ENCODE assay signal across 14 cellular contexts in the genomic region with DNA sequence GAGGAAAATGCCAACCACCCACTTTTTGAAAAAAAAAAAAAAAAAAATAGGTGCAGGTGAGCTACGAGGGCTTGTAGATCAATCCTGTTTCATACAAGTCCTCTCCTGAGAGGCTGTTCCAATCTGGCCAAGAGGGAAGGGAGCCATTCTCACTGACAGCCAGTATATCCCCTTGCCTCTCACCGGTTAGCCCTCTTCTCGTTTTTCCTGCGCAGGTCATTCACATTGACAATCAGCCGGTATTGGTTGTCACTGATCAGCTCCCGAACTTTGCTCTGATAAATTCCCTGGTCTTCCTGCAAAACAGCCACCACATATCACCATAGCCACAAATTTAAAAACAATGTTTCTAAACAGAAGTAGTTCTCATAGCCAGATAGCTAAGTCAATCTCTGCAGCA. TPM values are rescaled to one million over a fixed set of nuclear protein-coding genes. Genes with fewer than 3 reads are reported as not detected.
DNase-seq lines count a peak whose midpoint lies in the region; ATAC-seq, FAIRE-seq and TF ChIP-seq lines count a peak whose summit lies in the region.
"Had no signal": no experiment of that assay in that cellular context is flagged by ENCODE, and none has a peak within 500 bp of the region (broad histone marks: within the 10 kb centered on the region; RNA-seq: fewer than 3 reads in every experiment).

No MANE protein-coding gene starts in this region.

- peaks cover 41% of the 10 kb centered on the region for H4K20me1 ChIP-seq in OCI-LY3 (ENCODE audit: insufficient read depth, low read length)
- H4K20me1 ChIP-seq in endothelial cell of umbilical vein (replicated peaks; ENCODE audit: control insufficient read depth, extremely low read depth, insufficient read depth, low read length), result no peaks in the 10 kb centered on the region

- H3K27ac Mint-ChIP-seq in activated T-cell treated with anti-CD3 and anti-CD28 coated beads, Interleukin-2, amount 50 U/mL, for 24 hours, result peak overlapping the region; percentile 85
- H3K27ac Mint-ChIP-seq in stimulated activated effector memory CD8-positive, alpha-beta T cell treated with anti-CD3 and anti-CD28 coated beads, Interleukin-12 subunit alpha, Interleukin-12 subunit beta, amount 100 ng/mL, for 72 hours, result peak overlapping the region; percentile 61

- no peak for FAIRE-seq in endothelial cell of umbilical vein (lab: Jason Lieb, UNC)

- no peaks in the 10 kb centered on the region for H3K9me3 ChIP-seq in OCI-LY3 (ENCODE audit: insufficient read depth, low read length)
- no peaks in the 10 kb centered on the region for H3K9me3 ChIP-seq in endothelial cell of umbilical vein (replicated peaks; ENCODE audit: control insufficient read depth, insufficient read depth, low read length)
- H3K9me3 ChIP-seq: thyroid gland had no signal

- no peaks in the 10 kb centered on the region for H3K9me1 ChIP-seq in endothelial cell of umbilical vein (replicated peaks; ENCODE audit: control insufficient read depth, extremely low read depth, insufficient read depth, low read length)

- dilution Hi-C loops in endothelial cell of umbilical vein (cut with MboI; ENCODE audit: extremely low pct_ligation_motif_present, low sequenced_read_pairs), result loop anchor here (25.0 kb wide), 1 partner anchor 104 kb away; no protein-coding TSS in a partner anchor

- BruUV-seq in endothelial cell of umbilical vein (replicated peaks; lab: Mats Ljungman, UMichigan), result no TSS peak

- no peak for ATAC-seq in stimulated activated effector memory CD8-positive, alpha-beta T cell treated with anti-CD3 and anti-CD28 coated beads, Interleukin-12 subunit alpha, Interleukin-12 subunit beta, amount 100 ng/mL, for 72 hours
- ATAC-seq: activated T-helper 17 cell treated with anti-CD3 and anti-CD28 coated beads, Interleukin-2, amount 50 U/mL, for 72 hours had no signal

- H3K79me2 ChIP-seq in OCI-LY3 (ENCODE audit: low read length) (peaks cover 65% of the 10 kb centered on the region), endothelial cell of umbilical vein (ENCODE audit: control insufficient read depth, insufficient read depth, low read length) (peaks cover 35% of the 10 kb centered on the region)

- peaks cover 57% of the 10 kb centered on the region for H3K4me1 Mint-ChIP-seq in activated T-cell treated with anti-CD3 and anti-CD28 coated beads, Interleukin-2, amount 50 U/mL, for 24 hours (ENCODE audit: low read depth)
- peaks cover 34% of the 10 kb centered on the region for H3K4me1 Mint-ChIP-seq in stimulated activated effector memory CD8-positive, alpha-beta T cell treated with anti-CD3 and anti-CD28 coated beads, Interleukin-12 subunit alpha, Interleukin-12 subunit beta, amount 100 ng/mL, for 72 hours

- TF ChIP-seq POLR2A in endothelial cell of umbilical vein (IDR thresholded peaks at IDR 0.05; ENCODE audit: low read depth, low read length), result no peak

- no peak for DNase-seq in activated T-cell treated with anti-CD3 and anti-CD28 coated beads, Interleukin-2, amount 50 U/mL, for 24 hours
- no peak for DNase-seq in activated T-cell treated with anti-CD3 and anti-CD28 coated beads, Interleukin-2, amount 50 U/mL, for 48 hours
- no peak for DNase-seq in endothelial cell of umbilical vein (ENCODE audit: low read depth, low spot score)
- DNase-seq in stimulated activated effector memory CD8-positive, alpha-beta T cell treated with anti-CD3 and anti-CD28 coated beads, Interleukin-12 subunit alpha, Interleukin-12 subunit beta, amount 100 ng/mL, for 72 hours (ENCODE audit: low spot score in 2 of 2), result no peak
- no peak for DNase-seq in activated gamma-delta T cell (lab: John Stamatoyannopoulos, UW)
- no peak for DNase-seq in substantia nigra (lab: John Stamatoyannopoulos, UW)
- no peak for DNase-seq in GM20000 (ENCODE audit: low spot score)
- DNase-seq: erythroblast, Right ventricle myocardium superior, thyroid gland had no signal

- peaks cover 56% of the 10 kb centered on the region for H3K36me3 Mint-ChIP-seq in activated T-cell treated with anti-CD3 and anti-CD28 coated beads, Interleukin-2, amount 50 U/mL, for 24 hours (ENCODE audit: low read depth)
- peaks cover 61% of the 10 kb centered on the region for H3K36me3 Mint-ChIP-seq in stimulated activated effector memory CD8-positive, alpha-beta T cell treated with anti-CD3 and anti-CD28 coated beads, Interleukin-12 subunit alpha, Interleukin-12 subunit beta, amount 100 ng/mL, for 72 hours

- H2AFZ ChIP-seq in OCI-LY3 (ENCODE audit: low read depth, low read length) (no peak overlapping the region), endothelial cell of umbilical vein (ENCODE audit: low read depth, low read length) (no peak overlapping the region)

- no peak overlapping the region for H3K4me3 Mint-ChIP-seq in activated T-cell treated with anti-CD3 and anti-CD28 coated beads, Interleukin-2, amount 50 U/mL, for 24 hours
- H3K4me3 Mint-ChIP-seq in stimulated activated effector memory CD8-positive, alpha-beta T cell treated with anti-CD3 and anti-CD28 coated beads, Interleukin-12 subunit alpha, Interleukin-12 subunit beta, amount 100 ng/mL, for 72 hours, result no peak overlapping the region
- H3K4me3 Mint-ChIP-seq: activated T-helper 17 cell treated with anti-CD3 and anti-CD28 coated beads, Interleukin-2, amount 50 U/mL, for 72 hours had no signal

- H3K9me3 Mint-ChIP-seq in activated T-cell treated with anti-CD3 and anti-CD28 coated beads, Interleukin-2, amount 50 U/mL, for 24 hours, result no peaks in the 10 kb centered on the region
- H3K9me3 Mint-ChIP-seq in stimulated activated effector memory CD8-positive, alpha-beta T cell treated with anti-CD3 and anti-CD28 coated beads, Interleukin-12 subunit alpha, Interleukin-12 subunit beta, amount 100 ng/mL, for 72 hours, result no peaks in the 10 kb centered on the region
- H3K9me3 Mint-ChIP-seq: activated T-helper 17 cell treated with anti-CD3 and anti-CD28 coated beads, Interleukin-2, amount 50 U/mL, for 72 hours had no signal

- intact Hi-C loops in endothelial cell of umbilical vein (cut with micrococcal nuclease), result loop anchor here (10.0 kb wide), 1 partner anchor 292 kb away; a partner anchor contains a TSS

- no peaks in the 10 kb centered on the region for H3K27me3 Mint-ChIP-seq in activated T-cell treated with anti-CD3 and anti-CD28 coated beads, Interleukin-2, amount 50 U/mL, for 24 hours
- H3K27me3 Mint-ChIP-seq: activated T-helper 17 cell treated with anti-CD3 and anti-CD28 coated beads, Interleukin-2, amount 50 U/mL, for 72 hours had no signal

- POLR2A ChIA-PET in endothelial cell of umbilical vein (lab: Charles Lee), result interaction anchor here (0.7 kb wide), 1 partner anchor 79 kb away, joined by 9 read pairs; no protein-coding TSS in a partner anchor

- H3K4me3 ChIP-seq in OCI-LY3 (ENCODE audit: low read length) (peak overlapping the region; percentile 82), endothelial cell of umbilical vein (replicated peaks in 1 of 3; ENCODE audit: insufficient read depth in 1 of 3, low read depth in 1 of 3, low read length in 3 of 3) (peak overlapping the region in 2 of 3 experiments; percentile 43 to 92)

- peak overlapping the region; percentile 94 for H3K9ac ChIP-seq in OCI-LY3 (ENCODE audit: low read length)
- H3K9ac ChIP-seq in endothelial cell of umbilical vein (replicated peaks; ENCODE audit: extremely low read depth, insufficient read depth, low read length), result peak overlapping the region; percentile 84

- CTCF ChIA-PET in endothelial cell of umbilical vein (lab: Charles Lee), result interaction anchor here (1.1 to 8.3 kb wide), 7 partner anchors 11 to 118 kb away, joined by 4 to 104 read pairs (median 8); a partner anchor contains a TSS

- peak overlapping the region; percentile 97 for H3K4me2 ChIP-seq in OCI-LY3 (ENCODE audit: low read length)
- H3K4me2 ChIP-seq in endothelial cell of umbilical vein (ENCODE audit: insufficient read depth, low read length), result peak overlapping the region; percentile 88

- H3K36me3 ChIP-seq in OCI-LY3 (replicated peaks; ENCODE audit: low read depth, low read length) (peaks cover 55% of the 10 kb centered on the region), endothelial cell of umbilical vein (ENCODE audit: control insufficient read depth in 2 of 2, extremely low read depth in 1 of 2, insufficient read depth in 2 of 2, low read length in 2 of 2) (peaks cover 8 to 17% of the 10 kb centered on the region in 2 experiments)

- H3K27me3 ChIP-seq in OCI-LY3 (ENCODE audit: low read depth, low read length) (no peaks in the 10 kb centered on the region), endothelial cell of umbilical vein (ENCODE audit: control insufficient read depth in 2 of 2, insufficient read depth in 2 of 2, low read length in 2 of 2) (no peaks in the 10 kb centered on the region)
- H3K27me3 ChIP-seq: thyroid gland had no signal

- H3K4me1 ChIP-seq in OCI-LY3 (ENCODE audit: low read length) (peaks cover 34% of the 10 kb centered on the region), endothelial cell of umbilical vein (ENCODE audit: control insufficient read depth, extremely low read depth, insufficient read depth, low read length) (peaks cover 15% of the 10 kb centered on the region)

- TF ChIP-seq CTCF in OCI-LY3 (IDR thresholded peaks at IDR 0.05; ENCODE audit: low read depth, low read length), result no peak
- no peak for TF ChIP-seq CTCF in endothelial cell of umbilical vein (IDR thresholded peaks at IDR 0.05; ENCODE audit: extremely low read depth in 1 of 2, insufficient read depth in 1 of 2, low read depth in 1 of 2, low read length in 2 of 2)
- TF ChIP-seq CTCF in GM20000 (IDR thresholded peaks at IDR 0.05; ENCODE audit: extremely low read depth, missing control alignments), result no peak

- H3K27ac ChIP-seq in OCI-LY3 (ENCODE audit: low read length), result peak overlapping the region; percentile 80
- H3K27ac ChIP-seq in endothelial cell of umbilical vein (ENCODE audit: insufficient read depth, low read depth, low read length), result no peak overlapping the region
- H3K27ac ChIP-seq in substantia nigra (ENCODE audit: low read depth, low read length, poor library complexity, severe bottlenecking), result no peak overlapping the region
- H3K27ac ChIP-seq: thyroid gland had no signal

RNA-seq across cellular contexts. Expression of a gene that starts 1.4 kb away (rescaled TPM):
- total RNA-seq in endothelial cell of umbilical vein, result 80.6 and 81.6 TPM in 2 replicates
- polyA plus RNA-seq in endothelial cell of umbilical vein, result 50.3 and 57.2 TPM in 2 replicates
- polyA plus RNA-seq in endothelial cell of umbilical vein (2011; cell fraction: cytosol; rRNA removed), result 71.6 and 88.5 TPM in 2 replicates
- 107 and 153 TPM in 2 replicates for polyA plus RNA-seq in endothelial cell of umbilical vein (2011; cell fraction: nucleus; rRNA removed)
- 35.7 and 56.3 TPM in 2 replicates for polyA plus RNA-seq in endothelial cell of umbilical vein (2012)
- polyA minus RNA-seq in endothelial cell of umbilical vein, result 99.5 and 110 TPM in 2 replicates
- 113 TPM for polyA minus RNA-seq in endothelial cell of umbilical vein (2011; cell fraction: cytosol; rRNA and poly(A)+ RNA removed)
- polyA minus RNA-seq in endothelial cell of umbilical vein (2011; cell fraction: nucleus; rRNA and poly(A)+ RNA removed), result 37.7 and 72.2 TPM in 2 replicates

RNA-seq across cellular contexts. Expression of a gene that starts 38.8 kb away (rescaled TPM):
- not detected in 2 replicates for total RNA-seq in endothelial cell of umbilical vein
- polyA plus RNA-seq in endothelial cell of umbilical vein, result not detected in 2 replicates
- not detected in 2 replicates for polyA plus RNA-seq in endothelial cell of umbilical vein (2011; cell fraction: cytosol; rRNA removed)
- not detected in 2 replicates for polyA plus RNA-seq in endothelial cell of umbilical vein (2011; cell fraction: nucleus; rRNA removed)
- not detected in 2 replicates for polyA plus RNA-seq in endothelial cell of umbilical vein (2012)
- polyA minus RNA-seq in endothelial cell of umbilical vein, result not detected in 2 replicates
- not detected for polyA minus RNA-seq in endothelial cell of umbilical vein (2011; cell fraction: cytosol; rRNA and poly(A)+ RNA removed)
- not detected in 2 replicates for polyA minus RNA-seq in endothelial cell of umbilical vein (2011; cell fraction: nucleus; rRNA and poly(A)+ RNA removed)
- total RNA-seq: lung microvascular endothelial cell, M059J, Right ventricle myocardium superior, thyroid gland had no signal
